Comparison of ENCODE assay signal across 24 cellular contexts in genomic region chr12:116210762-116211161, GRCh38.
A peak's percentile ranks its signal among the peaks of the same experiment; 100 is the strongest.
DNase-seq lines count a peak whose midpoint lies in the region; ATAC-seq and TF ChIP-seq lines count a peak whose summit lies in the region.
"Had no signal": no experiment of that assay in that cellular context is flagged by ENCODE, and none has a peak within 500 bp of the region (broad histone marks: within the 10 kb centered on the region; RNA-seq: fewer than 3 reads in every experiment).

No MANE protein-coding gene starts in this region.

- H2AFZ ChIP-seq in GM23338 (no peak overlapping the region), trophoblast cell (ENCODE audit: insufficient read depth, low read length, poor library complexity) (no peak overlapping the region)
- H2AFZ ChIP-seq: hepatocyte had no signal

- no peak for TF ChIP-seq CTCF in GM23338 (conservative IDR thresholded peaks at IDR 0.05; ENCODE audit: low read depth in 2 of 2)

- H2BK12ac ChIP-seq in trophoblast cell (ENCODE audit: low read length): no peak overlapping the region

- H3K14ac ChIP-seq in trophoblast cell (ENCODE audit: low read length): no peak overlapping the region

- peak overlapping the region; percentile 43 for H3K4ac ChIP-seq in trophoblast cell (ENCODE audit: low read depth, low read length)

- no peak overlapping the region for H3K9ac ChIP-seq in trophoblast cell (ENCODE audit: low read length)
- H3K9ac ChIP-seq: SK-N-SH had no signal

- no peak overlapping the region for H4K8ac ChIP-seq in trophoblast cell (ENCODE audit: low read depth, low read length)

- H4K12ac ChIP-seq in trophoblast cell (ENCODE audit: low read depth, low read length): no peak overlapping the region

- no peaks in the 10 kb centered on the region for H3K9me3 Mint-ChIP-seq in activated CD4-positive, alpha-beta memory T cell treated with anti-CD3 and anti-CD28 coated beads for 36 hours
- no peaks in the 10 kb centered on the region for H3K9me3 Mint-ChIP-seq in activated CD4-positive, alpha-beta memory T cell treated with anti-CD3 and anti-CD28 coated beads, Interleukin-2, amount 10 ng/mL, durations not matched to agents 7 days and 5 days
- H3K9me3 Mint-ChIP-seq in GM23338: no peaks in the 10 kb centered on the region
- H3K9me3 Mint-ChIP-seq in activated naive CD8-positive, alpha-beta T cell treated with anti-CD3 and anti-CD28 coated beads, Interleukin-2, amount 10 ng/mL, durations not matched to agents 7 days and 5 days: no peaks in the 10 kb centered on the region
- H3K9me3 Mint-ChIP-seq: activated CD4-positive, alpha-beta T cell treated with anti-CD3 and anti-CD28 coated beads, Interleukin-2, amount 10 ng/mL, durations not matched to agents 7 days and 5 days had no signal

- H3K36me3 Mint-ChIP-seq in activated CD4-positive, alpha-beta memory T cell treated with anti-CD3 and anti-CD28 coated beads for 36 hours: no peaks in the 10 kb centered on the region
- no peaks in the 10 kb centered on the region for H3K36me3 Mint-ChIP-seq in activated CD4-positive, alpha-beta memory T cell treated with anti-CD3 and anti-CD28 coated beads, Interleukin-2, amount 10 ng/mL, durations not matched to agents 7 days and 5 days (ENCODE audit: low read depth)
- no peaks in the 10 kb centered on the region for H3K36me3 Mint-ChIP-seq in GM23338 (ENCODE audit: low read depth)
- H3K36me3 Mint-ChIP-seq in activated naive CD8-positive, alpha-beta T cell treated with anti-CD3 and anti-CD28 coated beads, Interleukin-2, amount 10 ng/mL, durations not matched to agents 7 days and 5 days: peaks cover 3% of the 10 kb centered on the region

- peaks cover 11% of the 10 kb centered on the region; the same call in 1 of the 2 replicates for H4K20me1 ChIP-seq in GM23338 (replicated peaks; ENCODE audit: insufficient read depth)

- H3K36me3 ChIP-seq in GM23338 (ENCODE audit: insufficient read depth) (no peaks in the 10 kb centered on the region), trophoblast cell (ENCODE audit: control insufficient read depth in 1 of 2, insufficient read depth in 2 of 2, low read length in 2 of 2) (no peaks in the 10 kb centered on the region)
- H3K36me3 ChIP-seq: adrenal gland, lower lobe of right lung had no signal

- no peak overlapping the region for H2BK120ac ChIP-seq in trophoblast cell (ENCODE audit: insufficient read depth, low read length, poor library complexity)

- peak overlapping the region; percentile 6 for H3K27ac Mint-ChIP-seq in activated CD4-positive, alpha-beta memory T cell treated with anti-CD3 and anti-CD28 coated beads for 36 hours
- no peak overlapping the region for H3K27ac Mint-ChIP-seq in activated CD4-positive, alpha-beta memory T cell treated with anti-CD3 and anti-CD28 coated beads, Interleukin-2, amount 10 ng/mL, durations not matched to agents 7 days and 5 days
- peak overlapping the region; percentile 10 for H3K27ac Mint-ChIP-seq in GM23338
- no peak overlapping the region for H3K27ac Mint-ChIP-seq in activated naive CD8-positive, alpha-beta T cell treated with anti-CD3 and anti-CD28 coated beads, Interleukin-2, amount 10 ng/mL, durations not matched to agents 7 days and 5 days
- H3K27ac Mint-ChIP-seq: activated CD4-positive, alpha-beta T cell treated with anti-CD3 and anti-CD28 coated beads, Interleukin-2, amount 10 ng/mL, durations not matched to agents 7 days and 5 days had no signal

- no peaks in the 10 kb centered on the region for H3K27me3 ChIP-seq in GM23338 (ENCODE audit: insufficient read depth)
- H3K27me3 ChIP-seq in trophoblast cell (ENCODE audit: insufficient read depth, low read length): no peaks in the 10 kb centered on the region
- H3K27me3 ChIP-seq: adrenal gland, foreskin keratinocyte, hepatocyte had no signal

- intact Hi-C loops in activated CD4-positive, alpha-beta memory T cell treated with anti-CD3 and anti-CD28 coated beads for 36 hours (cut with micrococcal nuclease): no loop called here

- CTCF ChIA-PET in activated CD4-positive, alpha-beta memory T cell treated with anti-CD3 and anti-CD28 coated beads for 36 hours (lab: Charles Lee): no interaction called here
- CTCF ChIA-PET in activated CD4-positive, alpha-beta memory T cell treated with anti-CD3 and anti-CD28 coated beads, Interleukin-2, amount 10 ng/mL, durations not matched to agents 7 days and 5 days (lab: Charles Lee): no interaction called here

- no peak overlapping the region for H3K23ac ChIP-seq in trophoblast cell (ENCODE audit: low read length)

- no peak overlapping the region for H3K4me2 ChIP-seq in GM23338
- no peak overlapping the region for H3K4me2 ChIP-seq in trophoblast cell (ENCODE audit: low read length)
- H3K4me2 ChIP-seq: hepatocyte, SK-N-SH had no signal

- DNase-seq in activated CD4-positive, alpha-beta memory T cell treated with anti-CD3 and anti-CD28 coated beads for 36 hours: no peak
- DNase-seq in activated CD4-positive, alpha-beta memory T cell treated with anti-CD3 and anti-CD28 coated beads, Interleukin-2, amount 10 ng/mL, durations not matched to agents 7 days and 5 days: no peak
- no peak for DNase-seq in GM23338 (ENCODE audit: low spot score)
- no peak for DNase-seq in activated naive CD8-positive, alpha-beta T cell treated with anti-CD3 and anti-CD28 coated beads, Interleukin-2, amount 10 ng/mL, durations not matched to agents 7 days and 5 days
- DNase-seq in trophoblast cell: no peak
- no peak for DNase-seq in NCI-H146 treated with DMSO at 0.1 percent for 48 hours (lab: John Stamatoyannopoulos, UW; ENCODE audit: unreplicated experiment)
- DNase-seq in KG1 (lab: John Stamatoyannopoulos, UW): no peak
- DNase-seq: activated CD4-positive, alpha-beta T cell treated with anti-CD3 and anti-CD28 coated beads, Interleukin-2, amount 10 ng/mL, durations not matched to agents 7 days and 5 days; activated T-cell treated with anti-CD3 and anti-CD28 coated beads for 4 hours; adrenal gland; DMS53; foreskin keratinocyte; islet precursor cell; KBM-7; lower lobe of right lung; MV-4-11; NCI-H1930; NCI-H446 treated with DMSO at 0.1 percent for 48 hours; NK-92 treated with Interleukin-12 subunit alpha and Interleukin-12 subunit beta, amount 100 ng/mL, for 24 hours; SK-N-SH; stimulated activated CD4-positive, alpha-beta T cell treated with anti-CD3 and anti-CD28 coated beads, Interleukin-2, amount 100 ng/mL, for 24 hours had no signal

- ATAC-seq in GM23338 (no peak), GM18870 (IDR thresholded peaks at IDR 0.05; ENCODE audit: unreplicated experiment) (no peak)
- ATAC-seq in activated naive CD8-positive, alpha-beta T cell treated with anti-CD3 and anti-CD28 coated beads, Interleukin-2, amount 10 ng/mL, durations not matched to agents 7 days and 5 days (ENCODE audit: low read depth): no peak
- ATAC-seq: foreskin keratinocyte, lower lobe of right lung had no signal

- H3K9me3 ChIP-seq in trophoblast cell (ENCODE audit: insufficient read depth, low read depth, low read length): no peaks in the 10 kb centered on the region
- H3K9me3 ChIP-seq: adrenal gland, lower lobe of right lung, SK-N-SH had no signal

- no CpG with 5 or more reads among the region's 4 CpGs for WGBS in trophoblast cell (ENCODE audit: extremely low coverage, insufficient coverage, insufficient read length)

- POLR2A ChIA-PET in activated CD4-positive, alpha-beta memory T cell treated with anti-CD3 and anti-CD28 coated beads for 36 hours (lab: Charles Lee): no interaction called here
- POLR2A ChIA-PET in activated CD4-positive, alpha-beta memory T cell treated with anti-CD3 and anti-CD28 coated beads, Interleukin-2, amount 10 ng/mL, durations not matched to agents 7 days and 5 days (lab: Charles Lee): interaction anchor here (1.0 kb wide), 1 partner anchor 12 kb away, joined by 3 read pairs; no protein-coding TSS in a partner anchor
- POLR2A ChIA-PET in activated naive CD8-positive, alpha-beta T cell treated with anti-CD3 and anti-CD28 coated beads, Interleukin-2, amount 10 ng/mL, durations not matched to agents 7 days and 5 days (lab: Charles Lee): no interaction called here

- H3K4me3 ChIP-seq in GM23338 (no peak overlapping the region), trophoblast cell (ENCODE audit: low read depth, low read length) (no peak overlapping the region)
- H3K4me3 ChIP-seq: adrenal gland, hepatocyte, lower lobe of right lung had no signal

- H3K4me1 ChIP-seq in GM23338 (ENCODE audit: insufficient read depth) (peaks cover 39% of the 10 kb centered on the region), trophoblast cell (ENCODE audit: control insufficient read depth in 1 of 2, insufficient read depth in 2 of 2, low read length in 2 of 2) (no peaks in the 10 kb centered on the region)
- H3K4me1 ChIP-seq: foreskin keratinocyte had no signal

- no peak overlapping the region for H2BK5ac ChIP-seq in trophoblast cell (ENCODE audit: low read depth, low read length, poor library complexity)

- H3K79me1 ChIP-seq in trophoblast cell (ENCODE audit: low read length): no peaks in the 10 kb centered on the region

- H3K79me2 ChIP-seq in GM23338 (replicated peaks; ENCODE audit: insufficient read depth) (peaks cover 93% of the 10 kb centered on the region), trophoblast cell (ENCODE audit: control insufficient read depth, insufficient read depth, low read length, poor library complexity) (peaks cover 5% of the 10 kb centered on the region)

- H3K18ac ChIP-seq in trophoblast cell (ENCODE audit: low read length): no peak overlapping the region

- H4K91ac ChIP-seq in trophoblast cell (ENCODE audit: low read depth, low read length): no peak overlapping the region

- H3K4me3 Mint-ChIP-seq in activated CD4-positive, alpha-beta memory T cell treated with anti-CD3 and anti-CD28 coated beads for 36 hours: peak overlapping the region; percentile 14
- H3K4me3 Mint-ChIP-seq in activated CD4-positive, alpha-beta memory T cell treated with anti-CD3 and anti-CD28 coated beads, Interleukin-2, amount 10 ng/mL, durations not matched to agents 7 days and 5 days: no peak overlapping the region
- H3K4me3 Mint-ChIP-seq in GM23338: no peak overlapping the region
- peak overlapping the region; percentile 26 for H3K4me3 Mint-ChIP-seq in activated naive CD8-positive, alpha-beta T cell treated with anti-CD3 and anti-CD28 coated beads, Interleukin-2, amount 10 ng/mL, durations not matched to agents 7 days and 5 days
- H3K4me3 Mint-ChIP-seq: activated CD4-positive, alpha-beta T cell treated with anti-CD3 and anti-CD28 coated beads, Interleukin-2, amount 10 ng/mL, durations not matched to agents 7 days and 5 days had no signal

- no peaks in the 10 kb centered on the region for H3F3A ChIP-seq in GM23338 (replicated peaks; ENCODE audit: low read depth)

- H3K27me3 Mint-ChIP-seq in activated CD4-positive, alpha-beta memory T cell treated with anti-CD3 and anti-CD28 coated beads for 36 hours: no peaks in the 10 kb centered on the region
- no peaks in the 10 kb centered on the region for H3K27me3 Mint-ChIP-seq in activated CD4-positive, alpha-beta memory T cell treated with anti-CD3 and anti-CD28 coated beads, Interleukin-2, amount 10 ng/mL, durations not matched to agents 7 days and 5 days
- H3K27me3 Mint-ChIP-seq in GM23338 (ENCODE audit: insufficient read depth, low read depth, poor library complexity): peaks cover 1% of the 10 kb centered on the region
- peaks cover 1% of the 10 kb centered on the region for H3K27me3 Mint-ChIP-seq in activated naive CD8-positive, alpha-beta T cell treated with anti-CD3 and anti-CD28 coated beads, Interleukin-2, amount 10 ng/mL, durations not matched to agents 7 days and 5 days
- H3K27me3 Mint-ChIP-seq: activated CD4-positive, alpha-beta T cell treated with anti-CD3 and anti-CD28 coated beads, Interleukin-2, amount 10 ng/mL, durations not matched to agents 7 days and 5 days had no signal

- no peaks in the 10 kb centered on the region for H3K9me2 ChIP-seq in GM23338 (ENCODE audit: insufficient read depth)
- H3K9me2 ChIP-seq: SK-N-SH had no signal

- no peak overlapping the region for H2AK5ac ChIP-seq in trophoblast cell (ENCODE audit: low read length)

- H3K27ac ChIP-seq in GM23338 (ENCODE audit: low read depth): no peak overlapping the region
- no peak overlapping the region for H3K27ac ChIP-seq in trophoblast cell (ENCODE audit: low read depth, low read length)
- H3K27ac ChIP-seq: adrenal gland, epithelial cell of prostate, foreskin keratinocyte, hepatocyte, lower lobe of right lung had no signal

- peaks cover 67% of the 10 kb centered on the region for H3K4me1 Mint-ChIP-seq in activated CD4-positive, alpha-beta memory T cell treated with anti-CD3 and anti-CD28 coated beads for 36 hours (ENCODE audit: low read depth)
- peaks cover 18% of the 10 kb centered on the region for H3K4me1 Mint-ChIP-seq in activated CD4-positive, alpha-beta memory T cell treated with anti-CD3 and anti-CD28 coated beads, Interleukin-2, amount 10 ng/mL, durations not matched to agents 7 days and 5 days
- peaks cover 57% of the 10 kb centered on the region for H3K4me1 Mint-ChIP-seq in GM23338
- peaks cover 37% of the 10 kb centered on the region for H3K4me1 Mint-ChIP-seq in activated naive CD8-positive, alpha-beta T cell treated with anti-CD3 and anti-CD28 coated beads, Interleukin-2, amount 10 ng/mL, durations not matched to agents 7 days and 5 days

Comparison
In these comparisons a context has a peak if more than half of its experiments do, and no peak if none do; other contexts are left out.
1. H3K27ac Mint-ChIP-seq: peak in activated CD4-positive, alpha-beta memory T cell treated with anti-CD3 and anti-CD28 coated beads for 36 hours (single experiment) and GM23338 (single experiment); none in activated CD4-positive, alpha-beta memory T cell treated with anti-CD3 and anti-CD28 coated beads, Interleukin-2, amount 10 ng/mL, durations not matched to agents 7 days and 5 days (single experiment) and activated naive CD8-positive, alpha-beta T cell treated with anti-CD3 and anti-CD28 coated beads, Interleukin-2, amount 10 ng/mL, durations not matched to agents 7 days and 5 days (single experiment).
2. H3K4me3 Mint-ChIP-seq: peak in activated CD4-positive, alpha-beta memory T cell treated with anti-CD3 and anti-CD28 coated beads for 36 hours (single experiment) and activated naive CD8-positive, alpha-beta T cell treated with anti-CD3 and anti-CD28 coated beads, Interleukin-2, amount 10 ng/mL, durations not matched to agents 7 days and 5 days (single experiment); none in activated CD4-positive, alpha-beta memory T cell treated with anti-CD3 and anti-CD28 coated beads, Interleukin-2, amount 10 ng/mL, durations not matched to agents 7 days and 5 days (single experiment) and GM23338 (single experiment).